Comparison of ENCODE assay signal across 8 cellular contexts in the genomic region with DNA sequence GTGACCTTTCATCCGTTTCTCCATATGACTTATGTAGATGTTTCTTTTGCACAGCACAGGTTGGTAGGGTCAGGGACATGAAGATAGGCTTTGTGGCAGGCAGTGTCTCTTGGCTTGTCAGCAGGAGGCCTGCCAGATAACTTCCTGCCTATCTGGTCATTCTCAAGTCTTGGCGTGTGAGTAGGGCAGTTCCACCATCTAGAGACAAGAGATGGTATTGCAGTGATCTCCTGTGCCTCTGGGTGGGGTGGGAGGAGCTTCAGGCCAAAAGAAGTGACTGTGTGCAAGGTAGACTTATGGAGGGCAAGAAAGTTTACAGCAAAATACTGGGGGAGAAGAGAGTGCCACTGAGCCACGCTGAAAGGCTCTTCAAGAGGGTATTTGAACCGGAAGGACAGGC. TPM values are rescaled to one million over a fixed set of nuclear protein-coding genes. Genes with fewer than 3 reads are reported as not detected.
DNase-seq lines count a peak whose midpoint lies in the region; ATAC-seq and TF ChIP-seq lines count a peak whose summit lies in the region.

No MANE protein-coding gene starts in this region.

- peaks cover 80% of the 10 kb centered on the region for H3K4me1 ChIP-seq in effector memory CD4-positive, alpha-beta T cell (ENCODE audit: control insufficient read depth, insufficient read depth, low read length, poor library complexity, severe bottlenecking)

- H3K27me3 Mint-ChIP-seq in activated CD4-positive, alpha-beta memory T cell treated with anti-CD3 and anti-CD28 coated beads, Interleukin-2, amount 10 ng/mL, durations not matched to agents 7 days and 5 days = no peaks in the 10 kb centered on the region
- no peaks in the 10 kb centered on the region for H3K27me3 Mint-ChIP-seq in mesothelial cell of epicardium (ENCODE audit: low read depth)

- no peaks in the 10 kb centered on the region for H3K27me3 ChIP-seq in effector memory CD4-positive, alpha-beta T cell (replicated peaks; ENCODE audit: control insufficient read depth, insufficient read depth, low read length, poor library complexity, severe bottlenecking)

- peak overlapping the region; percentile 35 for H3K4me3 ChIP-seq in effector memory CD4-positive, alpha-beta T cell (ENCODE audit: insufficient read depth, low read depth, low read length, poor library complexity, severe bottlenecking)

- H3K36me3 Mint-ChIP-seq in activated CD4-positive, alpha-beta memory T cell treated with anti-CD3 and anti-CD28 coated beads, Interleukin-2, amount 10 ng/mL, durations not matched to agents 7 days and 5 days (ENCODE audit: low read depth) = peaks cover 68% of the 10 kb centered on the region
- H3K36me3 Mint-ChIP-seq in mesothelial cell of epicardium = peaks cover 19% of the 10 kb centered on the region

- H3K9me3 Mint-ChIP-seq in activated CD4-positive, alpha-beta memory T cell treated with anti-CD3 and anti-CD28 coated beads, Interleukin-2, amount 10 ng/mL, durations not matched to agents 7 days and 5 days = no peaks in the 10 kb centered on the region
- no peaks in the 10 kb centered on the region for H3K9me3 Mint-ChIP-seq in mesothelial cell of epicardium

- peak; percentile 88 for ATAC-seq in GM19043 (IDR thresholded peaks at IDR 0.05; ENCODE audit: low read depth, unreplicated experiment)
- peak; percentile 83 for ATAC-seq in HG03342 (IDR thresholded peaks at IDR 0.05; ENCODE audit: unreplicated experiment)

- DNase-seq in CD1c-positive myeloid dendritic cell (ENCODE audit: extremely low spot score) (peak; percentile 89), NCI-H82 (lab: John Stamatoyannopoulos, UW) (peak; percentile 83), mesothelial cell of epicardium (ENCODE audit: low spot score in 2 of 2, unreplicated experiment in 2 of 2) (peak in 1 of 2 experiments; percentile 58)
- peak; percentile 86 for DNase-seq in activated CD4-positive, alpha-beta memory T cell treated with anti-CD3 and anti-CD28 coated beads, Interleukin-2, amount 10 ng/mL, durations not matched to agents 7 days and 5 days
- peak; percentile 55 to 68 (median 67) for DNase-seq in effector memory CD4-positive, alpha-beta T cell
- DNase-seq in stimulated activated CD8-positive, alpha-beta memory T cell treated with anti-CD3 and anti-CD28 coated beads, Interleukin-4, amount 100 ng/mL, for 48 hours = peak; percentile 71

- H3K36me3 ChIP-seq in effector memory CD4-positive, alpha-beta T cell (ENCODE audit: control insufficient read depth, insufficient read depth, low read length) = peaks cover 7% of the 10 kb centered on the region

- POLR2A ChIA-PET in activated CD4-positive, alpha-beta memory T cell treated with anti-CD3 and anti-CD28 coated beads, Interleukin-2, amount 10 ng/mL, durations not matched to agents 7 days and 5 days (lab: Charles Lee) = interaction anchor here (0.6 to 4.5 kb wide), 11 partner anchors 9 to 540 kb away, joined by 3 to 140 read pairs (median 4); partner anchors contain the start of genes DCAF1, MANF, RAD54L2 and TEX264

- CTCF ChIA-PET in activated CD4-positive, alpha-beta memory T cell treated with anti-CD3 and anti-CD28 coated beads, Interleukin-2, amount 10 ng/mL, durations not matched to agents 7 days and 5 days (lab: Charles Lee) = interaction anchor here (0.6 to 10.3 kb wide), 30 partner anchors 8 to 1066 kb away, joined by 3 to 256 read pairs (median 4); partner anchors contain the start of genes DCAF1, GRM2, MANF and RAD54L2

- no peaks in the 10 kb centered on the region for H3K9me3 ChIP-seq in effector memory CD4-positive, alpha-beta T cell (ENCODE audit: control insufficient read depth, low read length)

- H3K4me3 Mint-ChIP-seq in activated CD4-positive, alpha-beta memory T cell treated with anti-CD3 and anti-CD28 coated beads, Interleukin-2, amount 10 ng/mL, durations not matched to agents 7 days and 5 days = peak overlapping the region; percentile 66
- no peak overlapping the region for H3K4me3 Mint-ChIP-seq in mesothelial cell of epicardium

- peak overlapping the region; percentile 84 for H3K27ac Mint-ChIP-seq in activated CD4-positive, alpha-beta memory T cell treated with anti-CD3 and anti-CD28 coated beads, Interleukin-2, amount 10 ng/mL, durations not matched to agents 7 days and 5 days
- no peak overlapping the region for H3K27ac Mint-ChIP-seq in mesothelial cell of epicardium

- H3K4me1 Mint-ChIP-seq in activated CD4-positive, alpha-beta memory T cell treated with anti-CD3 and anti-CD28 coated beads, Interleukin-2, amount 10 ng/mL, durations not matched to agents 7 days and 5 days = peaks cover 100% of the 10 kb centered on the region
- peaks cover 5% of the 10 kb centered on the region for H3K4me1 Mint-ChIP-seq in mesothelial cell of epicardium

- H3K27ac ChIP-seq in effector memory CD4-positive, alpha-beta T cell (ENCODE audit: insufficient read depth, low read length, poor library complexity, severe bottlenecking) = peak overlapping the region; percentile 55

- TF ChIP-seq CTCF in mesothelial cell of epicardium (IDR thresholded peaks at IDR 0.05; ENCODE audit: unreplicated experiment) = peak; percentile 62

RNA-seq across cellular contexts. Expression of gene TEX264, which starts 11.0 kb away (rescaled TPM):
- 100 to 1,000 TPM; 103 to 108 TPM for total RNA-seq in activated CD4-positive, alpha-beta memory T cell treated with anti-CD3 and anti-CD28 coated beads, Interleukin-2, amount 10 ng/mL, durations not matched to agents 7 days and 5 days
- 37.8 to 39.7 TPM (median 38.6 TPM) in 3 replicates for total RNA-seq in mesothelial cell of epicardium

RNA-seq across cellular contexts. Expression of gene GRM2, which starts 24.8 kb away (rescaled TPM):
- total RNA-seq in activated CD4-positive, alpha-beta memory T cell treated with anti-CD3 and anti-CD28 coated beads, Interleukin-2, amount 10 ng/mL, durations not matched to agents 7 days and 5 days = 1 to 10 TPM; 1.7 to 2.4 TPM
- total RNA-seq in mesothelial cell of epicardium = 0.66 to 1.0 TPM (median 0.98 TPM) in 3 replicates
